In genomic region chr14:72555609-72556000, GRCh38 we compare ENCODE assay signal across 25 cellular contexts.
"Had no signal": no experiment of that assay in that cellular context is flagged by ENCODE, and none has a peak within 500 bp of the region (broad histone marks: within the 10 kb centered on the region; RNA-seq: fewer than 3 reads in every experiment).

No MANE protein-coding gene starts in this region.

- H3K27me3 ChIP-seq: adrenal gland, breast epithelium, Peyer's patch, SJCRH30 had no signal

- H3K36me3 Mint-ChIP-seq: activated naive CD8-positive, alpha-beta T cell treated with anti-CD3 and anti-CD28 coated beads, Interleukin-2, amount 10 ng/mL, durations not matched to agents 7 days and 5 days had no signal

- H3K4me3 Mint-ChIP-seq: activated CD8-positive, alpha-beta T cell treated with anti-CD3 and anti-CD28 coated beads for 36 hours; activated naive CD8-positive, alpha-beta T cell treated with anti-CD3 and anti-CD28 coated beads, Interleukin-2, amount 10 ng/mL, durations not matched to agents 7 days and 5 days; IgD-negative memory B cell had no signal

- H3K9me3 ChIP-seq: adrenal gland, breast epithelium, Peyer's patch, SJCRH30, SK-N-SH had no signal

- H3K4me1 ChIP-seq: adrenal gland, breast epithelium, Peyer's patch, SJCRH30 had no signal

- ATAC-seq: activated CD4-positive, CD25-positive, alpha-beta regulatory T cell treated with anti-CD3 and anti-CD28 coated beads, Interleukin-2, amount 50 U/mL, for 24 hours; activated CD8-positive, alpha-beta T cell treated with anti-CD3 and anti-CD28 coated beads for 36 hours had no signal

- H3K4me3 ChIP-seq: adrenal gland, breast epithelium, Peyer's patch, SJCRH30 had no signal

- H3K27ac ChIP-seq: adrenal gland, breast epithelium, Peyer's patch, RWPE1, SJCRH30 had no signal

- H3K9ac ChIP-seq: SK-N-SH had no signal

- H3K9me3 Mint-ChIP-seq: activated CD8-positive, alpha-beta T cell treated with anti-CD3 and anti-CD28 coated beads for 36 hours; activated naive CD8-positive, alpha-beta T cell treated with anti-CD3 and anti-CD28 coated beads, Interleukin-2, amount 10 ng/mL, durations not matched to agents 7 days and 5 days had no signal

- H3K4me2 ChIP-seq: SK-N-SH had no signal

- DNase-seq: activated CD4-positive, alpha-beta T cell treated with anti-CD3 and anti-CD28 coated beads for 4 hours; activated CD8-positive, alpha-beta memory T cell treated with anti-CD3 and anti-CD28 coated beads, Interleukin-2, amount 50 U/mL, for 4 hours; activated CD8-positive, alpha-beta T cell treated with anti-CD3 and anti-CD28 coated beads for 36 hours; activated naive CD4-positive, alpha-beta T cell treated with anti-CD3 and anti-CD28 coated beads, Interleukin-2, amount 50 U/mL, for 16 hours; activated naive CD8-positive, alpha-beta T cell treated with anti-CD3 and anti-CD28 coated beads, Interleukin-2, amount 10 ng/mL, durations not matched to agents 7 days and 5 days; adrenal gland; KG1; NCI-H1092; NCI-H1417; NCI-H2029; NCI-H2107; NCI-H2171 treated with DMSO at 0.1 percent for 48 hours; NCI-H345; NCI-H510A; NCI-H526 treated with DMSO at 0.1 percent for 48 hours; NK-92 treated with Interleukin-12 subunit alpha and Interleukin-12 subunit beta, amount 100 ng/mL, for 24 hours; Peyer's patch; Right ventricle myocardium superior; SJCRH30; SK-N-SH; T-helper 1 cell had no signal

- H3K36me3 ChIP-seq: adrenal gland, breast epithelium, Peyer's patch, SJCRH30 had no signal

- H3K27ac Mint-ChIP-seq: activated CD8-positive, alpha-beta T cell treated with anti-CD3 and anti-CD28 coated beads for 36 hours; activated naive CD8-positive, alpha-beta T cell treated with anti-CD3 and anti-CD28 coated beads, Interleukin-2, amount 10 ng/mL, durations not matched to agents 7 days and 5 days had no signal
